In genomic region chr14:30854492-30854891, GRCh38 we compare ENCODE assay signal across 20 cellular contexts. TPM values are rescaled to one million over a fixed set of nuclear protein-coding genes. Genes with fewer than 3 reads are reported as not detected.
DNase-seq lines count a peak whose midpoint lies in the region; ATAC-seq and TF ChIP-seq lines count a peak whose summit lies in the region.
"Had no signal": no experiment of that assay in that cellular context is flagged by ENCODE, and none has a peak within 500 bp of the region (broad histone marks: within the 10 kb centered on the region; RNA-seq: fewer than 3 reads in every experiment).

No MANE protein-coding gene starts in this region.

- H3K4me1 Mint-ChIP-seq in activated CD8-positive, alpha-beta T cell treated with anti-CD3 and anti-CD28 coated beads for 36 hours (ENCODE audit: low read depth) = peaks cover 19% of the 10 kb centered on the region
- peaks cover 3% of the 10 kb centered on the region for H3K4me1 Mint-ChIP-seq in activated CD8-positive, alpha-beta T cell treated with anti-CD3 and anti-CD28 coated beads, Interleukin-2, amount 10 ng/mL, durations not matched to agents 7 days and 5 days (ENCODE audit: low read depth)

- no peaks in the 10 kb centered on the region for H3K27me3 ChIP-seq in ascending aorta
- H3K27me3 ChIP-seq: upper lobe of right lung had no signal

- CTCF ChIA-PET in activated CD8-positive, alpha-beta T cell treated with anti-CD3 and anti-CD28 coated beads for 36 hours (lab: Charles Lee) = no interaction called here
- CTCF ChIA-PET in activated CD8-positive, alpha-beta T cell treated with anti-CD3 and anti-CD28 coated beads, Interleukin-2, amount 10 ng/mL, durations not matched to agents 7 days and 5 days (lab: Charles Lee) = no interaction called here

- no peaks in the 10 kb centered on the region for H3K9me3 ChIP-seq in ascending aorta
- H3K9me3 ChIP-seq: psoas muscle, upper lobe of right lung had no signal

- intact Hi-C loops in activated CD8-positive, alpha-beta T cell treated with anti-CD3 and anti-CD28 coated beads for 36 hours (cut with micrococcal nuclease) = no loop called here
- intact Hi-C loops in ascending aorta (cut with DNase I) = no loop called here

- H3K4me3 Mint-ChIP-seq in activated CD8-positive, alpha-beta T cell treated with anti-CD3 and anti-CD28 coated beads for 36 hours = no peak overlapping the region
- no peak overlapping the region for H3K4me3 Mint-ChIP-seq in activated CD8-positive, alpha-beta T cell treated with anti-CD3 and anti-CD28 coated beads, Interleukin-2, amount 10 ng/mL, durations not matched to agents 7 days and 5 days
- H3K4me3 Mint-ChIP-seq: activated T-cell treated with anti-CD3 and anti-CD28 coated beads, Interleukin-2, amount 50 U/mL, for 4 hours; effector memory CD8-positive, alpha-beta T cell; naive thymus-derived CD4-positive, alpha-beta T cell had no signal

- H3K27ac ChIP-seq in ascending aorta = no peak overlapping the region
- H3K27ac ChIP-seq: C4-2B, psoas muscle, upper lobe of right lung had no signal

- no peaks in the 10 kb centered on the region for H3K36me3 Mint-ChIP-seq in activated CD8-positive, alpha-beta T cell treated with anti-CD3 and anti-CD28 coated beads for 36 hours (ENCODE audit: low read depth)
- no peaks in the 10 kb centered on the region for H3K36me3 Mint-ChIP-seq in activated CD8-positive, alpha-beta T cell treated with anti-CD3 and anti-CD28 coated beads, Interleukin-2, amount 10 ng/mL, durations not matched to agents 7 days and 5 days (ENCODE audit: low read depth)

- H3K36me3 ChIP-seq in ascending aorta = no peaks in the 10 kb centered on the region
- H3K36me3 ChIP-seq: upper lobe of right lung had no signal

- peak; percentile 21 for ATAC-seq in activated CD8-positive, alpha-beta T cell treated with anti-CD3 and anti-CD28 coated beads for 36 hours
- no peak for ATAC-seq in activated CD8-positive, alpha-beta T cell treated with anti-CD3 and anti-CD28 coated beads, Interleukin-2, amount 10 ng/mL, durations not matched to agents 7 days and 5 days
- ATAC-seq in GM21381 (IDR thresholded peaks at IDR 0.05; ENCODE audit: unreplicated experiment) (peak; percentile 43), HG03108 (IDR thresholded peaks at IDR 0.05; ENCODE audit: unreplicated experiment) (peak; percentile 35), HG02970 (IDR thresholded peaks at IDR 0.05; ENCODE audit: low FRiP score, unreplicated experiment) (no peak)
- ATAC-seq: effector memory CD8-positive, alpha-beta T cell; naive thymus-derived CD4-positive, alpha-beta T cell; psoas muscle; SK-N-SH treated with all-trans-retinoic acid at 6 μM for 48 hours; upper lobe of right lung had no signal

- TF ChIP-seq CTCF in activated CD8-positive, alpha-beta T cell treated with anti-CD3 and anti-CD28 coated beads for 36 hours (IDR thresholded peaks at IDR 0.05) = no peak
- TF ChIP-seq CTCF in ascending aorta (IDR thresholded peaks at IDR 0.05) = no peak

- peaks cover 28% of the 10 kb centered on the region for H3K27me3 Mint-ChIP-seq in activated CD8-positive, alpha-beta T cell treated with anti-CD3 and anti-CD28 coated beads for 36 hours
- peaks cover 12% of the 10 kb centered on the region for H3K27me3 Mint-ChIP-seq in activated CD8-positive, alpha-beta T cell treated with anti-CD3 and anti-CD28 coated beads, Interleukin-2, amount 10 ng/mL, durations not matched to agents 7 days and 5 days (ENCODE audit: low read depth)
- H3K27me3 Mint-ChIP-seq: IgD-negative memory B cell had no signal

- peaks cover 2% of the 10 kb centered on the region for H3K9me3 Mint-ChIP-seq in activated CD8-positive, alpha-beta T cell treated with anti-CD3 and anti-CD28 coated beads for 36 hours
- H3K9me3 Mint-ChIP-seq in activated CD8-positive, alpha-beta T cell treated with anti-CD3 and anti-CD28 coated beads, Interleukin-2, amount 10 ng/mL, durations not matched to agents 7 days and 5 days (ENCODE audit: insufficient read depth) = no peaks in the 10 kb centered on the region
- H3K9me3 Mint-ChIP-seq: activated T-cell treated with anti-CD3 and anti-CD28 coated beads, Interleukin-2, amount 50 U/mL, for 4 hours; effector memory CD8-positive, alpha-beta T cell had no signal

- DNase-seq in activated CD8-positive, alpha-beta T cell treated with anti-CD3 and anti-CD28 coated beads for 36 hours = no peak
- DNase-seq in activated CD8-positive, alpha-beta T cell treated with anti-CD3 and anti-CD28 coated beads, Interleukin-2, amount 10 ng/mL, durations not matched to agents 7 days and 5 days = no peak
- DNase-seq in putamen (ENCODE audit: low spot score) = peak; percentile 78
- DNase-seq in ascending aorta (ENCODE audit: low spot score in 2 of 2) = no peak
- no peak for DNase-seq in HPDE6-E6E7 (ENCODE audit: extremely low spot score)
- DNase-seq: activated T-cell treated with anti-CD3 and anti-CD28 coated beads, Interleukin-2, amount 50 U/mL, for 4 hours; central memory CD4-positive, alpha-beta T cell; DMS153; effector memory CD8-positive, alpha-beta T cell; naive thymus-derived CD4-positive, alpha-beta T cell; NCI-H82; psoas muscle; stimulated activated naive CD4-positive, alpha-beta T cell; upper lobe of right lung had no signal

- no peak overlapping the region for H3K27ac Mint-ChIP-seq in activated CD8-positive, alpha-beta T cell treated with anti-CD3 and anti-CD28 coated beads for 36 hours
- H3K27ac Mint-ChIP-seq in activated CD8-positive, alpha-beta T cell treated with anti-CD3 and anti-CD28 coated beads, Interleukin-2, amount 10 ng/mL, durations not matched to agents 7 days and 5 days = no peak overlapping the region
- H3K27ac Mint-ChIP-seq: effector memory CD8-positive, alpha-beta T cell; naive thymus-derived CD4-positive, alpha-beta T cell had no signal

- POLR2A ChIA-PET in activated CD8-positive, alpha-beta T cell treated with anti-CD3 and anti-CD28 coated beads for 36 hours (lab: Charles Lee) = no interaction called here
- POLR2A ChIA-PET in activated CD8-positive, alpha-beta T cell treated with anti-CD3 and anti-CD28 coated beads, Interleukin-2, amount 10 ng/mL, durations not matched to agents 7 days and 5 days (lab: Charles Lee) = no interaction called here

- H3K4me3 ChIP-seq in ascending aorta = no peak overlapping the region
- H3K4me3 ChIP-seq: psoas muscle, upper lobe of right lung had no signal

- H3K4me1 ChIP-seq in ascending aorta = no peaks in the 10 kb centered on the region
- H3K4me1 ChIP-seq: psoas muscle, upper lobe of right lung had no signal

RNA-seq across cellular contexts. Expression of gene COCH, which starts 19.9 kb away (rescaled TPM):
- total RNA-seq in activated CD8-positive, alpha-beta T cell treated with anti-CD3 and anti-CD28 coated beads for 36 hours = 1 to 10 TPM; 5.8 TPM
- total RNA-seq in activated CD8-positive, alpha-beta T cell treated with anti-CD3 and anti-CD28 coated beads, Interleukin-2, amount 10 ng/mL, durations not matched to agents 7 days and 5 days = 1 to 10 TPM; 2.3 TPM
- 0.11 TPM for total RNA-seq in ascending aorta

Comparison
In these comparisons a context has a peak if more than half of its experiments do, and no peak if none do; other contexts are left out.
1. ATAC-seq: peak in activated CD8-positive, alpha-beta T cell treated with anti-CD3 and anti-CD28 coated beads for 36 hours (single experiment), GM21381 (single experiment) and HG03108 (single experiment); none in activated CD8-positive, alpha-beta T cell treated with anti-CD3 and anti-CD28 coated beads, Interleukin-2, amount 10 ng/mL, durations not matched to agents 7 days and 5 days (single experiment) and HG02970 (single experiment).